13 cellular contexts compared by ENCODE assay signal in the genomic region with DNA sequence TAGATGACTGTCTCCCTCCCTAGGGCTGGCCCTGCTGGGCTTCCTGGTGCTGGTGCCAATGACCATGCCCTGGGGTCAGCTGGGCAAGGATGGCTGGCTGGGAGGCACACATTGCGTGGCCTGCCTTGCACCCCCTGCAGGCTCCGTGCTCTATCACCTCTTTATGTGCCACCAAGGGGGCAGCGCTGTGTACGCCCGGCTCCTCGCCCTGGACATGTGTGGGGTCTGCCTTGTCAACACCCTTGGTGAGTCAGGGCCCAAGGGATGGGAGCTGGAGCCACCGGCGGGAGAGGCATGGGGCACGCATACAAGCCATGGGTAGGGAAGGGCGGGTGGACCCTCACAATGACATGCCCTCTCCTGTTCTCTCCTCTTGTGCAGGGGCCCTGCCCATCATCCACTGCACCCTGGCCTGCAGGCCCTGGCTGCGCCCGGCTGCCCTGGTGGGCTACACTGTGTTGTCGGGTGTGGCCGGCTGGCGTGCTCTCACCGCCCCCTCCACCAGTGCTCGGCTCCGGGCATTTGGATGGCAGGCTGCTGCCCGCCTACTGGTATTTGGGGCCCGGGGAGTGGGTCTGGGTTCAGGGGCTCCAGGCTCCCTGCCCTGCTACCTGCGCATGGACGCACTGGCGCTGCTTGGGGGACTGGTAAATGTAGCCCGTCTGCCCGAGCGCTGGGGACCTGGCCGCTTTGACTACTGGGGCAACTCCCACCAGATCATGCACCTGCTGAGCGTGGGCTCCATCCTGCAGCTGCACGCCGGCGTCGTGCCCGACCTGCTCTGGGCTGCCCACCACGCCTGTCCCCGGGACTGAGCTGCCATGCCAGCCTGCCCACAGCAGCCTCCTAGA. TPM values are rescaled to one million over a fixed set of nuclear protein-coding genes. Genes with fewer than 3 reads are reported as not detected.
DNase-seq lines count a peak whose midpoint lies in the region; ATAC-seq, FAIRE-seq and TF ChIP-seq lines count a peak whose summit lies in the region.
"Had no signal": no experiment of that assay in that cellular context is flagged by ENCODE, and none has a peak within 500 bp of the region (broad histone marks: within the 10 kb centered on the region; RNA-seq: fewer than 3 reads in every experiment).

No MANE protein-coding gene starts in this region.

- H3K9me3 Mint-ChIP-seq in T-helper 2 cell treated with Interferon-gamma antibody and Interleukin-4, amounts not matched to agents 5 μg/mL and 100 μg/mL, for 36 hours = no peaks in the 10 kb centered on the region
- no peaks in the 10 kb centered on the region for H3K9me3 Mint-ChIP-seq in neural crest cell

- H3K4me3 Mint-ChIP-seq in T-helper 2 cell treated with Interferon-gamma antibody and Interleukin-4, amounts not matched to agents 5 μg/mL and 100 μg/mL, for 36 hours = peak overlapping the region; percentile 78
- peak overlapping the region; percentile 89 for H3K4me3 Mint-ChIP-seq in neural crest cell

- no peak for TF ChIP-seq RAD21 in GM12878 (IDR thresholded peaks at IDR 0.05; ENCODE audit: insufficient read depth, low read depth, low read length)

- POLR2A ChIA-PET in GM12878 (lab: Charles Lee) = interaction anchor here (1.5 kb wide), 1 partner anchor 9 kb away, joined by 4 read pairs; a partner anchor contains a TSS

- H3K4me1 ChIP-seq in GM12878 (ENCODE audit: control insufficient read depth, insufficient read depth, low read length) = peaks cover 13% of the 10 kb centered on the region

- H4K20me1 ChIP-seq in GM12878 (ENCODE audit: control insufficient read depth, insufficient read depth) = no peaks in the 10 kb centered on the region

- peak; percentile 23 for TF ChIP-seq POLR2A in NB4 (IDR thresholded peaks at IDR 0.05; ENCODE audit: extremely low read depth, insufficient read length)
- peak; percentile 54 for TF ChIP-seq POLR2A in GM12878 (IDR thresholded peaks at IDR 0.05; ENCODE audit: low read depth, low read length)

- no peak for TF ChIP-seq EP300 in GM12878 (IDR thresholded peaks at IDR 0.05; ENCODE audit: borderline replicate concordance in 1 of 2, control insufficient read depth in 1 of 2, low read depth in 2 of 2, low read length in 2 of 2)

- in situ Hi-C loops in GM12878 (cut with MboI) = no loop called here

- peaks cover 14% of the 10 kb centered on the region for H3K36me3 Mint-ChIP-seq in T-helper 2 cell treated with Interferon-gamma antibody and Interleukin-4, amounts not matched to agents 5 μg/mL and 100 μg/mL, for 36 hours (ENCODE audit: low read depth)
- H3K36me3 Mint-ChIP-seq in neural crest cell (ENCODE audit: low read depth) = peaks cover 5% of the 10 kb centered on the region

- CTCF ChIA-PET in GM12878 (lab: Yijun Ruan, JAX) = interaction anchor here (1.0 to 1.7 kb wide), 3 partner anchors 9 to 51 kb away, joined by 3 to 4 read pairs (median 4); a partner anchor contains a TSS

- peaks cover 16% of the 10 kb centered on the region for H3K79me2 ChIP-seq in GM12878 (ENCODE audit: control insufficient read depth, insufficient read depth, low read length)

- peaks cover 8% of the 10 kb centered on the region for H3K27me3 Mint-ChIP-seq in T-helper 2 cell treated with Interferon-gamma antibody and Interleukin-4, amounts not matched to agents 5 μg/mL and 100 μg/mL, for 36 hours (ENCODE audit: low read depth)
- H3K27me3 Mint-ChIP-seq in neural crest cell (ENCODE audit: low read depth) = peaks cover 24% of the 10 kb centered on the region

- peak overlapping the region; percentile 84 for H3K4me2 ChIP-seq in GM12878 (ENCODE audit: control insufficient read depth, insufficient read depth)

- peaks cover 4 to 20% of the 10 kb centered on the region in 2 experiments; a peak in 3 of 4 replicates for H3K36me3 ChIP-seq in GM12878 (ENCODE audit: control insufficient read depth in 2 of 2, insufficient read depth in 2 of 2, low read length in 1 of 2)
- H3K36me3 ChIP-seq: transverse colon had no signal

- peak overlapping the region; percentile 49 for H3K27ac Mint-ChIP-seq in T-helper 2 cell treated with Interferon-gamma antibody and Interleukin-4, amounts not matched to agents 5 μg/mL and 100 μg/mL, for 36 hours
- H3K27ac Mint-ChIP-seq in neural crest cell (ENCODE audit: unreplicated experiment) = peak overlapping the region; percentile 19

- no peak overlapping the region for H3K9ac ChIP-seq in GM12878 (ENCODE audit: control insufficient read depth, insufficient read depth, low read length)

- SMC1A ChIA-PET in GM12878 (lab: Charles Lee; ENCODE audit: uncharacterized antibody, unreplicated experiment) = no interaction called here

- 78% methylated on average over 35 of the region's 35 CpGs for WGBS in GM12878 (ENCODE audit: insufficient coverage, insufficient replicate concordance, low lambda C conversion rate, missing lambda C conversion rate)

- H3K27me3 ChIP-seq in GM12878 (replicated peaks in 1 of 2; ENCODE audit: control insufficient read depth in 2 of 2, insufficient read depth in 2 of 2, low read length in 1 of 2) = no peaks in the 10 kb centered on the region

- no TSS peak for BruUV-seq in GM12878 (replicated peaks; lab: Mats Ljungman, UMichigan)

- peaks cover 15% of the 10 kb centered on the region for H3K4me1 Mint-ChIP-seq in T-helper 2 cell treated with Interferon-gamma antibody and Interleukin-4, amounts not matched to agents 5 μg/mL and 100 μg/mL, for 36 hours (ENCODE audit: low read depth)
- peaks cover 22% of the 10 kb centered on the region for H3K4me1 Mint-ChIP-seq in neural crest cell

- ATAC-seq in GM12878 (no peak), GM18861 (IDR thresholded peaks at IDR 0.05; ENCODE audit: unreplicated experiment) (no peak), HG03342 (IDR thresholded peaks at IDR 0.05; ENCODE audit: unreplicated experiment) (no peak)
- ATAC-seq: heart right ventricle had no signal

- no peak for TF ChIP-seq CTCF in NB4 (IDR thresholded peaks at IDR 0.05; ENCODE audit: low read depth, low read length)
- no peak for TF ChIP-seq CTCF in GM12878 (IDR thresholded peaks at IDR 0.05 in 2 of 3, conservative IDR thresholded peaks at IDR 0.05 in 1 of 3; ENCODE audit: control insufficient read depth in 2 of 3, extremely low read depth in 1 of 3, insufficient read depth in 1 of 3, low read depth in 3 of 3, low read length in 3 of 3)
- TF ChIP-seq CTCF in neural crest cell (conservative IDR thresholded peaks at IDR 0.05) = no peak

- RAD21 ChIA-PET in GM12878 (lab: Charles Lee; ENCODE audit: unreplicated experiment) = no interaction called here

- intact Hi-C loops in GM12878 (cut with micrococcal nuclease; ENCODE audit: unreplicated experiment) = no loop called here

- H3K4me3 ChIP-seq in NB4 (ENCODE audit: low read depth, low read length) (no peak overlapping the region), GM12878 (peak overlapping the region; percentile 91; the same call in 1 of the 2 replicates)

- DNase-seq in T-helper 2 cell treated with Interferon-gamma antibody and Interleukin-4, amounts not matched to agents 5 μg/mL and 100 μg/mL, for 36 hours (ENCODE audit: low spot score) = no peak
- DNase-seq in T-helper 2 cell (no peak), NB4 (ENCODE audit: low read depth) (peak; percentile 43), GM12878 (ENCODE audit: low read depth, low spot score) (no peak), neural crest cell (ENCODE audit: low read depth, low spot score) (no peak), NCI-H1048 (lab: John Stamatoyannopoulos, UW) (no peak)
- DNase-seq: heart right ventricle, transverse colon had no signal

- H3K9me3 ChIP-seq in GM12878 (replicated peaks; ENCODE audit: control insufficient read depth, insufficient read depth, low read length) = no peaks in the 10 kb centered on the region
- H3K9me3 ChIP-seq: heart right ventricle, neutrophil, transverse colon had no signal

- H2AFZ ChIP-seq in GM12878 (ENCODE audit: control insufficient read depth, low read depth, low read length) = no peak overlapping the region

- H3K27ac ChIP-seq in GM12878 (ENCODE audit: control insufficient read depth, insufficient read depth) = no peak overlapping the region
- H3K27ac ChIP-seq: neutrophil had no signal

- no peak for FAIRE-seq in GM12878 (lab: Jason Lieb, UNC)
- FAIRE-seq: colon had no signal

RNA-seq across cellular contexts. Expression of a gene that starts 2.2 kb away (rescaled TPM):
- total RNA-seq in GM12878 (2013; cell fraction: nucleolus; rRNA removed) = 14.8 and 15.2 TPM in 2 replicates
- total RNA-seq in GM12878 (2014; rRNA removed) = 20.8 and 21.1 TPM in 2 replicates
- 10.6 and 11.9 TPM in 2 replicates for total RNA-seq in GM12878 (2014; rRNA removed; fragmentation: Illumina TruSeq; extraction: Trizol)
- total RNA-seq in GM12878 (2021) = 30.7 and 31.8 TPM in 2 replicates
- polyA plus RNA-seq in GM12878 (2011; ENCODE audit: low read depth) = 4.8 TPM
- 7.2 and 13.9 TPM in 2 replicates for polyA plus RNA-seq in GM12878 (2011; rRNA removed)
- polyA plus RNA-seq in GM12878 (2011; cell fraction: cytosol; rRNA removed) = 20.7 and 26.5 TPM in 2 replicates
- 66.1 and 79.5 TPM in 2 replicates for polyA plus RNA-seq in GM12878 (2011; cell fraction: nucleus; rRNA removed)
- 8.9 and 9.3 TPM in 2 replicates for polyA plus RNA-seq in GM12878 (2012)
- polyA plus RNA-seq in GM12878 (2014; fragmentation: Illumina TruSeq; extraction: Trizol) = 7.6 and 13.1 TPM in 2 replicates
- polyA plus RNA-seq in GM12878 (2014; fragmentation: Nextera tagmentation; extraction: Ambion mirVana) = under 1 TPM; 0.39 to 0.84 TPM
- polyA plus RNA-seq in GM12878 (2014; rRNA removed) = 29.4 and 29.9 TPM in 2 replicates
- polyA plus RNA-seq in GM12878 (2016; fragmentation: Nextera tagmentation; extraction: Ambion mirVana) = 10 to 100 TPM in 1 of 2 experiments, 1 to 10 TPM in 1; 5.9 to 14.2 TPM
- polyA minus RNA-seq in GM12878 (2011; rRNA and poly(A)+ RNA removed) = 10.3 and 16.7 TPM in 2 replicates
- polyA minus RNA-seq in GM12878 (2011; cell fraction: cytosol; rRNA and poly(A)+ RNA removed) = 11.9 and 13.4 TPM in 2 replicates
- 9.6 and 17.0 TPM in 2 replicates for polyA minus RNA-seq in GM12878 (2011; cell fraction: nucleus; rRNA and poly(A)+ RNA removed)
- total RNA-seq in neural crest cell = 53.3 and 53.4 TPM in 2 replicates

RNA-seq across cellular contexts. Expression of a gene that starts 7.3 kb away (rescaled TPM):
- 7.1 TPM in 2 replicates for total RNA-seq in GM12878 (2013; cell fraction: nucleolus; rRNA removed)
- total RNA-seq in GM12878 (2014; rRNA removed) (1.3 and 1.8 TPM in 2 replicates), GM12878 (2014; rRNA removed; fragmentation: Illumina TruSeq; extraction: Trizol) (0.14 and 0.18 TPM in 2 replicates), GM12878 (2021) (1.5 TPM in 2 replicates), neural crest cell (1.0 TPM in 2 replicates)
- not detected for polyA plus RNA-seq in GM12878 (2011; ENCODE audit: low read depth)
- polyA plus RNA-seq in GM12878 (2011; rRNA removed) (1.6 and 3.7 TPM in 2 replicates), GM12878 (2014; fragmentation: Illumina TruSeq; extraction: Trizol) (0.06 TPM in 1 of 2 replicates, not detected in the other), GM12878 (2014; fragmentation: Nextera tagmentation; extraction: Ambion mirVana) (not detected), GM12878 (2014; rRNA removed) (1.1 and 1.8 TPM in 2 replicates), GM12878 (2016; fragmentation: Nextera tagmentation; extraction: Ambion mirVana) (under 1 TPM; 0.45 to 0.59 TPM)
- polyA plus RNA-seq in GM12878 (2011; cell fraction: cytosol; rRNA removed) = 5.4 and 9.9 TPM in 2 replicates
- polyA plus RNA-seq in GM12878 (2011; cell fraction: nucleus; rRNA removed) = 34.9 and 50.5 TPM in 2 replicates
- 0.59 and 0.68 TPM in 2 replicates for polyA plus RNA-seq in GM12878 (2012)
- 0.37 and 1.3 TPM in 2 replicates for polyA minus RNA-seq in GM12878 (2011; rRNA and poly(A)+ RNA removed)
- 1.5 and 2.8 TPM in 2 replicates for polyA minus RNA-seq in GM12878 (2011; cell fraction: cytosol; rRNA and poly(A)+ RNA removed)
- 3.1 and 4.5 TPM in 2 replicates for polyA minus RNA-seq in GM12878 (2011; cell fraction: nucleus; rRNA and poly(A)+ RNA removed)
- total RNA-seq: heart right ventricle had no signal
- polyA plus RNA-seq: heart right ventricle had no signal

RNA-seq across cellular contexts. Expression of a gene that starts 8.9 kb away (rescaled TPM):
- total RNA-seq in GM12878 (2013; cell fraction: nucleolus; rRNA removed) = 41.1 and 44.0 TPM in 2 replicates
- total RNA-seq in GM12878 (2014; rRNA removed) (31.6 and 39.6 TPM in 2 replicates), GM12878 (2014; rRNA removed; fragmentation: Illumina TruSeq; extraction: Trizol) (11.5 and 13.6 TPM in 2 replicates), GM12878 (2021) (72.6 and 77.1 TPM in 2 replicates), neural crest cell (80.1 and 82.2 TPM in 2 replicates)
- polyA plus RNA-seq in GM12878 (2011; ENCODE audit: low read depth) = 6.7 TPM
- polyA plus RNA-seq in GM12878 (2011; rRNA removed) (3.4 and 9.3 TPM in 2 replicates), GM12878 (2014; fragmentation: Illumina TruSeq; extraction: Trizol) (6.9 and 13.1 TPM in 2 replicates), GM12878 (2014; fragmentation: Nextera tagmentation; extraction: Ambion mirVana) (10 to 100 TPM in 1 of 2 experiments, 1 to 10 TPM in 1; 4.6 to 20.2 TPM), GM12878 (2014; rRNA removed) (48.1 and 63.7 TPM in 2 replicates), GM12878 (2016; fragmentation: Nextera tagmentation; extraction: Ambion mirVana) (100 to 1,000 TPM in 1 of 2 experiments, 10 to 100 TPM in 1; 91.9 to 101 TPM)
- polyA plus RNA-seq in GM12878 (2011; cell fraction: cytosol; rRNA removed) = 18.5 and 31.3 TPM in 2 replicates
- 97.2 and 161 TPM in 2 replicates for polyA plus RNA-seq in GM12878 (2011; cell fraction: nucleus; rRNA removed)
- polyA plus RNA-seq in GM12878 (2012) = 24.9 and 30.6 TPM in 2 replicates
- polyA minus RNA-seq in GM12878 (2011; rRNA and poly(A)+ RNA removed) = 5.8 and 9.7 TPM in 2 replicates
- polyA minus RNA-seq in GM12878 (2011; cell fraction: cytosol; rRNA and poly(A)+ RNA removed) = 14.4 and 23.0 TPM in 2 replicates
- 18.4 and 39.6 TPM in 2 replicates for polyA minus RNA-seq in GM12878 (2011; cell fraction: nucleus; rRNA and poly(A)+ RNA removed)

RNA-seq across cellular contexts. Expression of a gene that starts 41.4 kb away (rescaled TPM):
- not detected in 2 replicates for total RNA-seq in GM12878 (2013; cell fraction: nucleolus; rRNA removed)
- total RNA-seq in GM12878 (2014; rRNA removed) = not detected in 2 replicates
- not detected in 2 replicates for total RNA-seq in GM12878 (2014; rRNA removed; fragmentation: Illumina TruSeq; extraction: Trizol)
- not detected in 2 replicates for total RNA-seq in GM12878 (2021)
- polyA plus RNA-seq in GM12878 (2011; ENCODE audit: low read depth) = not detected
- not detected in 2 replicates for polyA plus RNA-seq in GM12878 (2011; rRNA removed)
- not detected in 2 replicates for polyA plus RNA-seq in GM12878 (2011; cell fraction: cytosol; rRNA removed)
- polyA plus RNA-seq in GM12878 (2011; cell fraction: nucleus; rRNA removed) = 0.12 TPM in 1 of 2 replicates, not detected in the other
- polyA plus RNA-seq in GM12878 (2012) = 0.08 TPM in 1 of 2 replicates, not detected in the other
- polyA plus RNA-seq in GM12878 (2014; fragmentation: Illumina TruSeq; extraction: Trizol) = not detected in 2 replicates
- polyA plus RNA-seq in GM12878 (2014; fragmentation: Nextera tagmentation; extraction: Ambion mirVana) = not detected
- polyA plus RNA-seq in GM12878 (2014; rRNA removed) = not detected in 2 replicates
- not detected for polyA plus RNA-seq in GM12878 (2016; fragmentation: Nextera tagmentation; extraction: Ambion mirVana)
- polyA minus RNA-seq in GM12878 (2011; rRNA and poly(A)+ RNA removed) = 0.26 TPM in 1 of 2 replicates, not detected in the other
- not detected in 2 replicates for polyA minus RNA-seq in GM12878 (2011; cell fraction: cytosol; rRNA and poly(A)+ RNA removed)
- polyA minus RNA-seq in GM12878 (2011; cell fraction: nucleus; rRNA and poly(A)+ RNA removed) = not detected in 2 replicates
- total RNA-seq in neural crest cell = not detected in 2 replicates
- total RNA-seq: M059J had no signal

RNA-seq across cellular contexts. Expression of a gene that starts 46.6 kb away (rescaled TPM):
- total RNA-seq in GM12878 (2013; cell fraction: nucleolus; rRNA removed) = not detected in 2 replicates
- total RNA-seq in GM12878 (2014; rRNA removed) (not detected in 2 replicates), GM12878 (2014; rRNA removed; fragmentation: Illumina TruSeq; extraction: Trizol) (not detected in 2 replicates), GM12878 (2021) (0.26 and 0.61 TPM in 2 replicates), neural crest cell (0.47 and 0.55 TPM in 2 replicates)
- polyA plus RNA-seq in GM12878 (2011; ENCODE audit: low read depth) = not detected
- polyA plus RNA-seq in GM12878 (2011; rRNA removed) (not detected in 2 replicates), GM12878 (2014; fragmentation: Illumina TruSeq; extraction: Trizol) (not detected in 2 replicates), GM12878 (2014; fragmentation: Nextera tagmentation; extraction: Ambion mirVana) (not detected), GM12878 (2014; rRNA removed) (not detected in 2 replicates), GM12878 (2016; fragmentation: Nextera tagmentation; extraction: Ambion mirVana) (under 1 TPM; 0.15 to 0.23 TPM)
- polyA plus RNA-seq in GM12878 (2011; cell fraction: cytosol; rRNA removed) = 0.13 TPM in 1 of 2 replicates, not detected in the other
- polyA plus RNA-seq in GM12878 (2011; cell fraction: nucleus; rRNA removed) = not detected in 2 replicates
- not detected in 2 replicates for polyA plus RNA-seq in GM12878 (2012)
- not detected in 2 replicates for polyA minus RNA-seq in GM12878 (2011; rRNA and poly(A)+ RNA removed)
- polyA minus RNA-seq in GM12878 (2011; cell fraction: cytosol; rRNA and poly(A)+ RNA removed) = not detected in 2 replicates
- not detected in 2 replicates for polyA minus RNA-seq in GM12878 (2011; cell fraction: nucleus; rRNA and poly(A)+ RNA removed)
- total RNA-seq: transverse colon had no signal
